Comparison of ENCODE assay signal across 24 cellular contexts in genomic region chr3:16122661-16123060, GRCh38. TPM values are rescaled to one million over a fixed set of nuclear protein-coding genes. Genes with fewer than 3 reads are reported as not detected.
"Had no signal": no experiment of that assay in that cellular context is flagged by ENCODE, and none has a peak within 500 bp of the region (broad histone marks: within the 10 kb centered on the region; RNA-seq: fewer than 3 reads in every experiment).

No MANE protein-coding gene starts in this region.

- DNase-seq: activated CD4-positive, alpha-beta memory T cell treated with anti-CD3 and anti-CD28 coated beads for 36 hours; activated CD4-positive, alpha-beta T cell treated with anti-CD3 and anti-CD28 coated beads for 4 hours; activated CD4-positive, CD25-positive, alpha-beta regulatory T cell; activated naive CD4-positive, alpha-beta T cell treated with Interleukin-2 at 50 U/mL for 16 hours; activated naive CD8-positive, alpha-beta T cell treated with anti-CD3 and anti-CD28 coated beads for 36 hours; activated T-cell treated with anti-CD3 and anti-CD28 coated beads, Interleukin-2, amount 50 U/mL, for 48 hours; cerebellar nuclear complex; gastrocnemius medialis; left cardiac atrium; mesendoderm; naive B cell; occipital lobe; right lobe of liver; small intestine; stimulated activated CD4-positive, alpha-beta T cell treated with anti-CD3 and anti-CD28 coated beads, Interleukin-2, amount 100 ng/mL, for 24 hours; stomach had no signal

- FAIRE-seq: astrocyte, islet of Langerhans, small intestine had no signal

- H3K9me3 Mint-ChIP-seq: activated CD4-positive, alpha-beta memory T cell treated with anti-CD3 and anti-CD28 coated beads for 36 hours; activated naive CD8-positive, alpha-beta T cell treated with anti-CD3 and anti-CD28 coated beads for 36 hours; stimulated activated memory B cell treated with anti-CD40 and anti-IgM and Interleukin-4, amounts not matched to agents 10 μg/mL and 1 μg/mL and 100 μg/mL, for 72 hours; T-helper 1 cell treated with Interleukin-12 subunit alpha and Interleukin-12 subunit beta and Interleukin-4 antibody, amounts not matched to agents 30 μg/mL and 1 μg/mL, for 36 hours had no signal

- H3K27me3 ChIP-seq: gastrocnemius medialis, right lobe of liver, stomach, suprapubic skin, tibial nerve had no signal

- H3K27ac Mint-ChIP-seq: activated CD4-positive, alpha-beta memory T cell treated with anti-CD3 and anti-CD28 coated beads for 36 hours; activated naive CD8-positive, alpha-beta T cell treated with anti-CD3 and anti-CD28 coated beads for 36 hours; naive B cell; stimulated activated memory B cell treated with anti-CD40 and anti-IgM and Interleukin-4, amounts not matched to agents 10 μg/mL and 1 μg/mL and 100 μg/mL, for 72 hours; T-helper 1 cell treated with Interleukin-12 subunit alpha and Interleukin-12 subunit beta and Interleukin-4 antibody, amounts not matched to agents 30 μg/mL and 1 μg/mL, for 36 hours had no signal

- H3K36me3 Mint-ChIP-seq: activated CD4-positive, alpha-beta memory T cell treated with anti-CD3 and anti-CD28 coated beads for 36 hours; activated naive CD8-positive, alpha-beta T cell treated with anti-CD3 and anti-CD28 coated beads for 36 hours; naive B cell; stimulated activated memory B cell treated with anti-CD40 and anti-IgM and Interleukin-4, amounts not matched to agents 10 μg/mL and 1 μg/mL and 100 μg/mL, for 72 hours had no signal

- H3K27ac ChIP-seq: right lobe of liver, stomach, suprapubic skin had no signal

- H3K4me3 Mint-ChIP-seq: activated CD4-positive, alpha-beta memory T cell treated with anti-CD3 and anti-CD28 coated beads for 36 hours; activated naive CD8-positive, alpha-beta T cell treated with anti-CD3 and anti-CD28 coated beads for 36 hours; naive B cell; stimulated activated memory B cell treated with anti-CD40 and anti-IgM and Interleukin-4, amounts not matched to agents 10 μg/mL and 1 μg/mL and 100 μg/mL, for 72 hours; T-helper 1 cell treated with Interleukin-12 subunit alpha and Interleukin-12 subunit beta and Interleukin-4 antibody, amounts not matched to agents 30 μg/mL and 1 μg/mL, for 36 hours had no signal

- H3K9me3 ChIP-seq: gastrocnemius medialis, right lobe of liver, stomach, suprapubic skin, tibial nerve had no signal

- H3K36me3 ChIP-seq: gastrocnemius medialis, right lobe of liver, stomach, suprapubic skin, tibial nerve had no signal

- H3K4me1 ChIP-seq: right lobe of liver, stomach had no signal

- H3K27me3 Mint-ChIP-seq: activated naive CD8-positive, alpha-beta T cell treated with anti-CD3 and anti-CD28 coated beads for 36 hours; stimulated activated memory B cell treated with anti-CD40 and anti-IgM and Interleukin-4, amounts not matched to agents 10 μg/mL and 1 μg/mL and 100 μg/mL, for 72 hours had no signal

- H3K4me1 Mint-ChIP-seq: activated naive CD8-positive, alpha-beta T cell treated with anti-CD3 and anti-CD28 coated beads for 36 hours; naive B cell; stimulated activated memory B cell treated with anti-CD40 and anti-IgM and Interleukin-4, amounts not matched to agents 10 μg/mL and 1 μg/mL and 100 μg/mL, for 72 hours had no signal

- H3K4me3 ChIP-seq: coronary artery, gastrocnemius medialis, right lobe of liver, stomach, suprapubic skin, tibial nerve had no signal

RNA-seq across cellular contexts. Expression of gene GALNT15, which starts 51.8 kb away (rescaled TPM):
- total RNA-seq: activated CD4-positive, alpha-beta memory T cell treated with anti-CD3 and anti-CD28 coated beads for 36 hours; activated naive CD8-positive, alpha-beta T cell treated with anti-CD3 and anti-CD28 coated beads for 36 hours; epithelial cell of proximal tubule had no signal
